8 cellular contexts compared by ENCODE assay signal in genomic region chr6:30617565-30618269, GRCh38. TPM values are rescaled to one million over a fixed set of nuclear protein-coding genes. Genes with fewer than 3 reads are reported as not detected.
DNase-seq lines count a peak whose midpoint lies in the region; ATAC-seq and TF ChIP-seq lines count a peak whose summit lies in the region.

Gene MRPS18B (plus strand): TSS chr6:30617840. CDS start chr6:30617866, 26 bp downstream.

- H3K36me3 ChIP-seq in heart right ventricle: peaks cover 4 to 65% (median 39%) of the 10 kb centered on the region in 9 donors
- peaks cover 18 to 55% (median 31%) of the 10 kb centered on the region in 4 donors for H3K36me3 ChIP-seq in upper lobe of left lung

- intact Hi-C loops in heart right ventricle (cut with DNase I): loop anchor here in 6 of 10 donors (1.0 to 5.0 kb wide), 5 partner anchors 70 to 125 kb away; partner anchors contain the start of genes TUBB (in 5 of the 6), FLOT1 (in 1 of the 6), IER3 (in 1 of the 6) and PPP1R18 (in 1 of the 6)
- intact Hi-C loops in posterior cingulate gyrus (cut with DNase I): no loop called here

- no peaks in the 10 kb centered on the region for H3K9me3 Mint-ChIP-seq in T-cell

- H3K36me3 Mint-ChIP-seq in T-cell: peaks cover 43% of the 10 kb centered on the region

- H3K9me3 ChIP-seq in heart right ventricle (no peaks in the 10 kb centered on the region), upper lobe of left lung (no peaks in the 10 kb centered on the region)

- H3K27me3 ChIP-seq in heart right ventricle (no peaks in the 10 kb centered on the region), upper lobe of left lung (no peaks in the 10 kb centered on the region)

- peak within 1 kb of the TSS; percentile 100 for H3K27ac Mint-ChIP-seq in T-cell

- H3K4me1 ChIP-seq in heart right ventricle (peaks cover 12 to 37% (median 33%) of the 10 kb centered on the region in 9 donors), upper lobe of left lung (peaks cover 30 to 38% (median 31%) of the 10 kb centered on the region in 4 donors)

- H3K27me3 Mint-ChIP-seq in T-cell: peaks cover 0 to 2% of the 10 kb centered on the region in 2 donors

- peak; percentile 77 for ATAC-seq in HG02798 (IDR thresholded peaks at IDR 0.05; ENCODE audit: poor library complexity, unreplicated experiment)
- ATAC-seq in T-cell (replicated peaks in 1 of 4): peak; percentile 77 to 83 (median 79)
- peak; percentile 88 to 93 (median 91) for ATAC-seq in heart right ventricle
- ATAC-seq in upper lobe of left lung (ENCODE audit: low FRiP score in 2 of 2): peak; percentile 94 to 97

- H3K27ac ChIP-seq in adipose tissue (ENCODE audit: low read depth, low read length): peak within 1 kb of the TSS; percentile 88
- H3K27ac ChIP-seq in heart right ventricle: peak within 1 kb of the TSS; percentile 86 to 98 (median 95)
- H3K27ac ChIP-seq in upper lobe of left lung: peak within 1 kb of the TSS; percentile 95 to 98 (median 96)

- H3K4me3 ChIP-seq in GM12875 (ENCODE audit: low read depth, low read length) (peak within 1 kb of the TSS; percentile 81), heart right ventricle (peak within 1 kb of the TSS; percentile 57 to 94 (median 76)), upper lobe of left lung (peak within 1 kb of the TSS; percentile 67 to 87 (median 78))

- POLR2A ChIA-PET in T-cell (lab: Charles Lee): interaction anchor here (0.5 to 0.8 kb wide), 6 partner anchors 31 to 104 kb away, joined by 3 to 11 read pairs (median 3); partner anchors contain the start of gene MDC1 (in 1 of the 2)

- H3K4me3 Mint-ChIP-seq in T-cell: peak within 1 kb of the TSS; percentile 93 to 100 (median 98)

- 0 to 1% (median 0%) methylated on average over 34 of the region's 34 CpGs for WGBS in adipose tissue, 3 donors
- WGBS in heart right ventricle, 2 donors: 0 to 1% methylated on average over 34 of the region's 34 CpGs
- WGBS in upper lobe of left lung, 2 donors: 0 to 1% methylated on average over 34 of the region's 34 CpGs

- TF ChIP-seq CTCF in GM12875 (IDR thresholded peaks at IDR 0.05; ENCODE audit: borderline replicate concordance, insufficient read depth, low read depth, low read length) (no peak), heart right ventricle (IDR thresholded peaks at IDR 0.05) (no peak), upper lobe of left lung (IDR thresholded peaks at IDR 0.05) (peak in 2 of 6 experiments; percentile 7 to 15)

- DNase-seq in NCI-H1436 (lab: John Stamatoyannopoulos, UW) (peak; percentile 95), T-cell (peak; percentile 91 to 100 (median 98)), heart right ventricle (peak; percentile 97 to 99), posterior cingulate gyrus (peak; percentile 96 to 100 (median 98)), upper lobe of left lung (peak; percentile 94 to 99)

- CTCF ChIA-PET in T-cell (lab: Charles Lee): interaction anchor here (0.7 to 1.7 kb wide), 7 partner anchors 8 to 269 kb away, joined by 3 to 5 read pairs (median 3); partner anchors contain the start of genes ABCF1 (in 1 of the 2), ATAT1 (in 1 of the 2) and DHX16 (in 1 of the 2)

- TF ChIP-seq POLR2A in upper lobe of left lung (IDR thresholded peaks at IDR 0.05): peak in 3 of 4 donors; percentile 57 to 82 (median 61)

- H3K4me1 Mint-ChIP-seq in T-cell: peaks cover 37 to 45% (median 38%) of the 10 kb centered on the region in 3 donors

- TF ChIP-seq EP300 in upper lobe of left lung (IDR thresholded peaks at IDR 0.05): peak in 1 of 4 donors; percentile 50

RNA-seq across cellular contexts. Expression of gene MRPS18B, which starts in this region (rescaled TPM):
- total RNA-seq in T-cell (10 to 100 TPM; 20.7 to 55.5 (median 50.2) TPM), heart right ventricle (100 to 1,000 TPM; 106 to 144 (median 127) TPM), upper lobe of left lung (10 to 100 TPM; 23.0 to 62.5 (median 45.7) TPM)
- polyA plus RNA-seq in adipose tissue (10 to 100 TPM; 69.1 to 88.1 (median 77.1) TPM), heart right ventricle (100 to 1,000 TPM in 1 of 2 donors, 10 to 100 TPM in 1; 48.4 to 169 TPM)

Comparison
In these comparisons a context has a peak if more than half of its experiments do, and no peak if none do; other contexts are left out.
1. Peak in every context shown above with its lines: DNase-seq, ATAC-seq, H3K4me3 ChIP-seq and H3K27ac ChIP-seq.